In genomic region chr1:152036316-152037216, GRCh38 we compare ENCODE assay signal across 8 cellular contexts. TPM values are rescaled to one million over a fixed set of nuclear protein-coding genes. Genes with fewer than 3 reads are reported as not detected.
DNase-seq lines count a peak whose midpoint lies in the region; ATAC-seq and TF ChIP-seq lines count a peak whose summit lies in the region.

Gene S100A11, minus strand, starts transcription at chr1:152037004. Its CDS starts 89 bp downstream, at chr1:152036915.

- peak within 1 kb of the TSS; percentile 65 for H3K4me3 ChIP-seq in CD8-positive, alpha-beta T cell (ENCODE audit: low read depth, low read length)
- H3K4me3 ChIP-seq in NB4 (ENCODE audit: low read depth, low read length): peak within 1 kb of the TSS; percentile 90
- H3K4me3 ChIP-seq in choroid plexus epithelial cell (ENCODE audit: low read depth, low read length): peak within 1 kb of the TSS; percentile 85

- H3K4me3 Mint-ChIP-seq in CD8-positive, alpha-beta T cell: peak within 1 kb of the TSS; percentile 96

- peaks cover 54% of the 10 kb centered on the region for H3K4me1 Mint-ChIP-seq in CD8-positive, alpha-beta T cell (ENCODE audit: low read depth)

- intact Hi-C loops in CD8-positive, alpha-beta T cell (cut with DNase I, micrococcal nuclease): loop anchor here in 1 of 2 experiments (1.0 kb wide), 1 partner anchor 16 kb away; no protein-coding TSS in a partner anchor

- CTCF ChIA-PET in CD8-positive, alpha-beta T cell (lab: Charles Lee): interaction anchor here (1.2 to 12.2 kb wide), 6 partner anchors 13 to 153 kb away, joined by 3 to 120 read pairs (median 4); no protein-coding TSS in a partner anchor

- POLR2A ChIA-PET in CD8-positive, alpha-beta T cell (lab: Charles Lee): interaction anchor here (4.8 kb wide), 1 partner anchor 10 kb away, joined by 41 read pairs; no protein-coding TSS in a partner anchor

- ATAC-seq in CD8-positive, alpha-beta T cell: peak; percentile 44
- ATAC-seq in GM21717 (IDR thresholded peaks at IDR 0.05; ENCODE audit: unreplicated experiment) (peak; percentile 54), GM18870 (IDR thresholded peaks at IDR 0.05; ENCODE audit: unreplicated experiment) (no peak)

- peak in 6 of 7 experiments; percentile 50 to 81 (median 74) for DNase-seq in CD8-positive, alpha-beta T cell
- DNase-seq in NB4 (ENCODE audit: low read depth) (peak; percentile 94), choroid plexus epithelial cell (ENCODE audit: low read depth) (peak; percentile 90)
- peak; percentile 79 for DNase-seq in activated CD4-positive, alpha-beta T cell treated with anti-CD3 and anti-CD28 coated beads for 4 hours
- DNase-seq in stimulated activated CD4-positive, alpha-beta T cell treated with anti-CD3 and anti-CD28 coated beads, Interleukin-2, amount 100 ng/mL, for 24 hours: peak; percentile 82 to 89

- peak within 1 kb of the TSS; percentile 94 for H3K27ac Mint-ChIP-seq in CD8-positive, alpha-beta T cell

- no peak for TF ChIP-seq CTCF in CD8-positive, alpha-beta T cell (IDR thresholded peaks at IDR 0.05)
- no peak for TF ChIP-seq CTCF in NB4 (IDR thresholded peaks at IDR 0.05; ENCODE audit: low read depth, low read length)
- no peak for TF ChIP-seq CTCF in choroid plexus epithelial cell (conservative IDR thresholded peaks at IDR 0.05; ENCODE audit: low read depth, low read length)

- H3K27me3 Mint-ChIP-seq in CD8-positive, alpha-beta T cell (ENCODE audit: low read depth): no peaks in the 10 kb centered on the region

- peak; percentile 73 for TF ChIP-seq POLR2A in NB4 (IDR thresholded peaks at IDR 0.05; ENCODE audit: extremely low read depth, insufficient read length)

- no peaks in the 10 kb centered on the region for H3K27me3 ChIP-seq in CD8-positive, alpha-beta T cell (ENCODE audit: insufficient read depth, low read length)
- H3K27me3 ChIP-seq in layer of hippocampus (ENCODE audit: control insufficient read depth, insufficient read depth, low read length): peaks cover 2% of the 10 kb centered on the region

- peak within 1 kb of the TSS; percentile 63 for H3K27ac ChIP-seq in CD8-positive, alpha-beta T cell (ENCODE audit: low read depth, low read length)
- H3K27ac ChIP-seq in layer of hippocampus (ENCODE audit: low read depth, low read length): peak within 1 kb of the TSS; percentile 74

- H3K9me3 ChIP-seq in CD8-positive, alpha-beta T cell (ENCODE audit: low read length): no peaks in the 10 kb centered on the region

- H3K36me3 Mint-ChIP-seq in CD8-positive, alpha-beta T cell: peaks cover 25% of the 10 kb centered on the region

- no peaks in the 10 kb centered on the region for H3K9me3 Mint-ChIP-seq in CD8-positive, alpha-beta T cell

- H3K4me1 ChIP-seq in CD8-positive, alpha-beta T cell (ENCODE audit: insufficient read depth, low read length): peaks cover 35% of the 10 kb centered on the region

- H3K36me3 ChIP-seq in CD8-positive, alpha-beta T cell (ENCODE audit: insufficient read depth, low read length): peaks cover 20% of the 10 kb centered on the region

RNA-seq across cellular contexts. Expression of gene S100A11, which starts in this region (rescaled TPM):
- total RNA-seq in CD8-positive, alpha-beta T cell: 1 to 10 TPM; 7.5 to 7.8 TPM
